11 cellular contexts compared by ENCODE assay signal in the genomic region with DNA sequence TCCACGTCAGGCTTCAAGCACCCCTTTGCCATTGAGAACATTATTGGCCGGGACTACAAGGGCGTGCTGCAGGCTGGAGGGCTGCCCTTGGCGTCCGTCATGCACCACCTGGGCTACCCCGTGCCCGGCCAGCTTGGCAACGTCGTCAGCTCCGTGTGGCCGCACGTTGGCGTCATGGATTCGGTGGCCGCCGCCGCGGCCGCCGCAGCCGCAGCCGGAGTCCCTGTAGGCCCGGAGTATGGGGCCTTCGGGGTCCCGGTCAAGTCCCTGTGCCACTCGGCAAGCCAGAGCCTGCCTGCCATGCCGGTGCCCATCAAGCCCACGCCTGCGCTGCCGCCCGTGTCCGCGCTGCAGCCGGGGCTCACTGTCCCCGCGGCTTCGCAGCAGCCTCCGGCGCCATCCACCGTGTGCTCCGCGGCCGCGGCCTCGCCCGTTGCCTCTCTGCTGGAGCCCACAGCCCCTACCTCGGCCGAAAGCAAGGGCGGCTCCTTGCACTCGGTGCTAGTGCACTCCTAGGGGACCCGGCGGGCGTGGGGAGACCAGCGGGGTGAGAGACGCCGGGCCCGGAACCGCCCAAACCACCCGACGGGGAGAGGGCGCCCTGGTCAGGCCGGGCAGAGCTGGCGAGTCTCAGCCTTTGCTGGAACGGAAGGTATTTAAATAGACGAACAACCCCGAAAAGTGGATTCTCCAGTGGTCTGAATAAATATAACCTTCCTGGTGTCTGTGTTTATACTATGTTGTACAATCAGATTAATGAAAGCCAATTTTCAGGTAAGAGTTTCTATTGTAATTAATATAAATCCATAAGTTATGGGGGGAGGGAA. TPM values are rescaled to one million over a fixed set of nuclear protein-coding genes. Genes with fewer than 3 reads are reported as not detected.
DNase-seq lines count a peak whose midpoint lies in the region; ATAC-seq, FAIRE-seq and TF ChIP-seq lines count a peak whose summit lies in the region.
"Had no signal": no experiment of that assay in that cellular context is flagged by ENCODE, and none has a peak within 500 bp of the region (broad histone marks: within the 10 kb centered on the region; RNA-seq: fewer than 3 reads in every experiment).

No MANE protein-coding gene starts in this region.

- DNase-seq in AG08396 (ENCODE audit: low spot score) (peak; percentile 26), ELF-1 (ENCODE audit: low read depth, low spot score) (peak; percentile 38), astrocyte (ENCODE audit: low read depth) (no peak), mucosa of descending colon (no peak), anterior cingulate cortex (lab: John Stamatoyannopoulos, UW) (no peak), OCI-M2 (lab: John Stamatoyannopoulos, UW; ENCODE audit: unreplicated experiment) (no peak), sciatic nerve (ENCODE audit: low spot score) (no peak)
- DNase-seq: GDM1 had no signal

- FAIRE-seq in astrocyte (lab: Jason Lieb, UNC): no peak
- FAIRE-seq: colon had no signal

- H3K4me2 ChIP-seq in astrocyte (ENCODE audit: low read length): peak overlapping the region; percentile 48

- TF ChIP-seq CTCF in astrocyte (IDR thresholded peaks at IDR 0.05; ENCODE audit: insufficient read depth, low read depth, low read length) (no peak), mucosa of descending colon (IDR thresholded peaks at IDR 0.05) (no peak)

- no peak overlapping the region for H3K4me3 Mint-ChIP-seq in astrocyte (ENCODE audit: unreplicated experiment)

- peaks cover 7% of the 10 kb centered on the region for H3K4me1 Mint-ChIP-seq in astrocyte (ENCODE audit: low read depth, unreplicated experiment)

- ATAC-seq in mucosa of descending colon (peak; percentile 31), HG03108 (IDR thresholded peaks at IDR 0.05; ENCODE audit: unreplicated experiment) (no peak), sciatic nerve (no peak)

- peak overlapping the region; percentile 86 for H3K27ac Mint-ChIP-seq in astrocyte (ENCODE audit: unreplicated experiment)

- peaks cover 41% of the 10 kb centered on the region for H3K9me3 Mint-ChIP-seq in astrocyte (ENCODE audit: unreplicated experiment)

- H3K36me3 Mint-ChIP-seq in astrocyte (ENCODE audit: low read depth, unreplicated experiment): peaks cover 4% of the 10 kb centered on the region

- H3K27ac ChIP-seq in astrocyte (ENCODE audit: low read depth, low read length): no peak overlapping the region

- H3K36me3 ChIP-seq in astrocyte (ENCODE audit: insufficient read depth, low read length): no peaks in the 10 kb centered on the region
- H3K36me3 ChIP-seq in mucosa of descending colon (ENCODE audit: low read depth): no peaks in the 10 kb centered on the region

- H3K9ac ChIP-seq in astrocyte (ENCODE audit: low read length): no peak overlapping the region

- H3K27me3 ChIP-seq in astrocyte (ENCODE audit: insufficient read depth, low read length): peaks cover 92% of the 10 kb centered on the region

- intact Hi-C loops in mucosa of descending colon (cut with DNase I, micrococcal nuclease) (no loop called here), sciatic nerve (cut with DNase I) (no loop called here)

- H4K20me1 ChIP-seq in astrocyte (ENCODE audit: insufficient read depth, low read length): peaks cover 19% of the 10 kb centered on the region

- H3K4me3 ChIP-seq in astrocyte (ENCODE audit: insufficient read depth, low read depth, low read length) (no peak overlapping the region), mucosa of descending colon (no peak overlapping the region)

- no peaks in the 10 kb centered on the region for H3K4me1 ChIP-seq in astrocyte (ENCODE audit: insufficient read depth, low read length)
- H3K4me1 ChIP-seq in mucosa of descending colon (ENCODE audit: low read depth): peaks cover 32% of the 10 kb centered on the region

- no peak overlapping the region for H2AFZ ChIP-seq in astrocyte (ENCODE audit: low read depth, low read length)

- H3K9me3 ChIP-seq in astrocyte (ENCODE audit: insufficient read depth, low read depth, low read length): peaks cover 5% of the 10 kb centered on the region
- H3K9me3 ChIP-seq in mucosa of descending colon: no peaks in the 10 kb centered on the region

- H3K79me2 ChIP-seq in astrocyte (ENCODE audit: insufficient read depth, low read length): no peaks in the 10 kb centered on the region

- peaks cover 76% of the 10 kb centered on the region for H3K27me3 Mint-ChIP-seq in astrocyte (ENCODE audit: low read depth, unreplicated experiment)

RNA-seq across cellular contexts. Expression of a gene that starts 1.2 kb away (rescaled TPM):
- total RNA-seq in astrocyte (not detected in 2 replicates), mucosa of descending colon (not detected), sciatic nerve (not detected)
- total RNA-seq: renal cortical epithelial cell had no signal

Comparison
In these comparisons a context has a peak if more than half of its experiments do, and no peak if none do; other contexts are left out.
1. DNase-seq: peak in AG08396 (single experiment) and ELF-1 (single experiment); none in astrocyte (single experiment), mucosa of descending colon (0 of 3), anterior cingulate cortex (0 of 58), OCI-M2 (single experiment) and sciatic nerve (single experiment).